ENCODE assay signal across 1 cellular context in genomic region chr17:79342376-79342775, GRCh38.
TF ChIP-seq lines count a peak whose summit lies in the region.

No MANE protein-coding gene starts in this region.

TF ChIP-seq in GM23338, 12 proteins besides CTCF, POLR2A, EP300 and RAD21:
- TF ChIP-seq ZNF462 (CRISPR knock-in tag; IDR thresholded peaks at IDR 0.05), result no peak
- no peak for TF ChIP-seq JUNB (IDR thresholded peaks at IDR 0.05; ENCODE audit: unreplicated experiment)
- no peak for TF ChIP-seq EZH2 (IDR thresholded peaks at IDR 0.05; ENCODE audit: low read depth, unreplicated experiment)
- no peak for TF ChIP-seq EZH2phosphoT487 (IDR thresholded peaks at IDR 0.05; ENCODE audit: unreplicated experiment)
- no peak for TF ChIP-seq ZNF114 (CRISPR knock-in tag; IDR thresholded peaks at IDR 0.05)
- no peak for TF ChIP-seq POLR2AphosphoS5 (IDR thresholded peaks at IDR 0.05; ENCODE audit: low read depth)
- no peak for TF ChIP-seq NANOG (IDR thresholded peaks at IDR 0.05; ENCODE audit: borderline replicate concordance)
- TF ChIP-seq REST (IDR thresholded peaks at IDR 0.05; ENCODE audit: unreplicated experiment), result no peak
- TF ChIP-seq STAT1 (IDR thresholded peaks at IDR 0.05; ENCODE audit: unreplicated experiment), result no peak
- TF ChIP-seq CREB1 (CRISPR knock-in tag; IDR thresholded peaks at IDR 0.05; ENCODE audit: low read depth), result no peak
- TF ChIP-seq ZNF331 (CRISPR knock-in tag; IDR thresholded peaks at IDR 0.05; ENCODE audit: low read depth), result no peak
- no peak for TF ChIP-seq ETS1 (IDR thresholded peaks at IDR 0.05)
